In the genomic region with DNA sequence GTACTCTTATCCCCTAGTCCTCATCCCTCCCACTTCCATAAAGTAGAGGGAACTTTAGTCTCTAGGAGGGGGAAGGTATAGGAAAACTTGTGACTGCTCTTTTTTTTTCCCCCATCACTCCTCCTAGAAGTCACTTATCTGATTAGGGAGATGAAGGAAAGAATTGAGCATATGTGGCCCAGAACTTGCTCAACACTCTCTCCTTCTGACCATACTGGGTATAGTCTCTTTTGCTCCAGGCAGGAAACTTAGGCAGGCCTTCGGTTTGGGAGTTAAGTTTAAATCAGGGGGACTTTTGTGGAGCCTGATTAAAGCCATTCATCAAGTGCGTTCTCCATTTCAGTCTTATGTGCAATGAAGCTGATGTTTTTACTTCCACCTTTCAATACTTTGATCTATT, we compare ENCODE assay signal across 1 cellular context.
TF ChIP-seq lines count a peak whose summit lies in the region.

No MANE protein-coding gene starts in this region.

TF ChIP-seq in HepG2, 621 proteins besides CTCF, POLR2A, EP300 and RAD21:
- TF ChIP-seq MLLT10 (CRISPR knock-in tag; IDR thresholded peaks at IDR 0.05) (no peak), LBX2 (CRISPR knock-in tag; IDR thresholded peaks at IDR 0.05; ENCODE audit: borderline replicate concordance) (no peak), SIN3B (IDR thresholded peaks at IDR 0.05; ENCODE audit: low read length) (no peak), REL (CRISPR knock-in tag; conservative IDR thresholded peaks at IDR 0.05) (no peak), NFKBIZ (CRISPR knock-in tag; IDR thresholded peaks at IDR 0.05) (no peak), KDM3A (CRISPR knock-in tag; IDR thresholded peaks at IDR 0.05; ENCODE audit: low read depth) (no peak), ZNF207 (IDR thresholded peaks at IDR 0.05; ENCODE audit: borderline replicate concordance) (no peak), PRMT3 (CRISPR knock-in tag; IDR thresholded peaks at IDR 0.05; ENCODE audit: borderline replicate concordance, low read depth) (no peak), KDM6A (CRISPR knock-in tag; IDR thresholded peaks at IDR 0.05; ENCODE audit: low read depth) (no peak), ZFP90 (CRISPR knock-in tag; IDR thresholded peaks at IDR 0.05; ENCODE audit: borderline replicate concordance) (no peak), MZF1 (CRISPR knock-in tag; IDR thresholded peaks at IDR 0.05; ENCODE audit: borderline replicate concordance) (no peak), ZNF720 (CRISPR knock-in tag; IDR thresholded peaks at IDR 0.05) (no peak), PBX3 (CRISPR knock-in tag; IDR thresholded peaks at IDR 0.05; ENCODE audit: borderline replicate concordance) (no peak), KMT2A (CRISPR knock-in tag; IDR thresholded peaks at IDR 0.05) (no peak), TEF (CRISPR knock-in tag; IDR thresholded peaks at IDR 0.05) (no peak), ARHGAP35 (CRISPR knock-in tag; IDR thresholded peaks at IDR 0.05; ENCODE audit: borderline replicate concordance) (no peak)
- TF ChIP-seq, protein P1, sequence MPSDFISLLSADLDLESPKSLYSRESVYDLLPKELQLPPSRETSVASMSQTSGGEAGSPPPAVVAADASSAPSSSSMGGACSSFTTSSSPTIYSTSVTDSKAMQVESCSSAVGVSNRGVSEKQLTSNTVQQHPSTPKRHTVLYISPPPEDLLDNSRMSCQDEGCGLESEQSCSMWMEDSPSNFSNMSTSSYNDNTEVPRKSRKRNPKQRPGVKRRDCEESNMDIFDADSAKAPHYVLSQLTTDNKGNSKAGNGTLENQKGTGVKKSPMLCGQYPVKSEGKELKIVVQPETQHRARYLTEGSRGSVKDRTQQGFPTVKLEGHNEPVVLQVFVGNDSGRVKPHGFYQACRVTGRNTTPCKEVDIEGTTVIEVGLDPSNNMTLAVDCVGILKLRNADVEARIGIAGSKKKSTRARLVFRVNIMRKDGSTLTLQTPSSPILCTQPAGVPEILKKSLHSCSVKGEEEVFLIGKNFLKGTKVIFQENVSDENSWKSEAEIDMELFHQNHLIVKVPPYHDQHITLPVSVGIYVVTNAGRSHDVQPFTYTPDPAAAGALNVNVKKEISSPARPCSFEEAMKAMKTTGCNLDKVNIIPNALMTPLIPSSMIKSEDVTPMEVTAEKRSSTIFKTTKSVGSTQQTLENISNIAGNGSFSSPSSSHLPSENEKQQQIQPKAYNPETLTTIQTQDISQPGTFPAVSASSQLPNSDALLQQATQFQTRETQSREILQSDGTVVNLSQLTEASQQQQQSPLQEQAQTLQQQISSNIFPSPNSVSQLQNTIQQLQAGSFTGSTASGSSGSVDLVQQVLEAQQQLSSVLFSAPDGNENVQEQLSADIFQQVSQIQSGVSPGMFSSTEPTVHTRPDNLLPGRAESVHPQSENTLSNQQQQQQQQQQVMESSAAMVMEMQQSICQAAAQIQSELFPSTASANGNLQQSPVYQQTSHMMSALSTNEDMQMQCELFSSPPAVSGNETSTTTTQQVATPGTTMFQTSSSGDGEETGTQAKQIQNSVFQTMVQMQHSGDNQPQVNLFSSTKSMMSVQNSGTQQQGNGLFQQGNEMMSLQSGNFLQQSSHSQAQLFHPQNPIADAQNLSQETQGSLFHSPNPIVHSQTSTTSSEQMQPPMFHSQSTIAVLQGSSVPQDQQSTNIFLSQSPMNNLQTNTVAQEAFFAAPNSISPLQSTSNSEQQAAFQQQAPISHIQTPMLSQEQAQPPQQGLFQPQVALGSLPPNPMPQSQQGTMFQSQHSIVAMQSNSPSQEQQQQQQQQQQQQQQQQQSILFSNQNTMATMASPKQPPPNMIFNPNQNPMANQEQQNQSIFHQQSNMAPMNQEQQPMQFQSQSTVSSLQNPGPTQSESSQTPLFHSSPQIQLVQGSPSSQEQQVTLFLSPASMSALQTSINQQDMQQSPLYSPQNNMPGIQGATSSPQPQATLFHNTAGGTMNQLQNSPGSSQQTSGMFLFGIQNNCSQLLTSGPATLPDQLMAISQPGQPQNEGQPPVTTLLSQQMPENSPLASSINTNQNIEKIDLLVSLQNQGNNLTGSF (CRISPR knock-in tag; IDR thresholded peaks at IDR 0.05) = no peak
- TF ChIP-seq, protein P2, sequence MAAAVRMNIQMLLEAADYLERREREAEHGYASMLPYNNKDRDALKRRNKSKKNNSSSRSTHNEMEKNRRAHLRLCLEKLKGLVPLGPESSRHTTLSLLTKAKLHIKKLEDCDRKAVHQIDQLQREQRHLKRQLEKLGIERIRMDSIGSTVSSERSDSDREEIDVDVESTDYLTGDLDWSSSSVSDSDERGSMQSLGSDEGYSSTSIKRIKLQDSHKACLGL (CRISPR knock-in tag; IDR thresholded peaks at IDR 0.05) = no peak
- TF ChIP-seq, protein P3, sequence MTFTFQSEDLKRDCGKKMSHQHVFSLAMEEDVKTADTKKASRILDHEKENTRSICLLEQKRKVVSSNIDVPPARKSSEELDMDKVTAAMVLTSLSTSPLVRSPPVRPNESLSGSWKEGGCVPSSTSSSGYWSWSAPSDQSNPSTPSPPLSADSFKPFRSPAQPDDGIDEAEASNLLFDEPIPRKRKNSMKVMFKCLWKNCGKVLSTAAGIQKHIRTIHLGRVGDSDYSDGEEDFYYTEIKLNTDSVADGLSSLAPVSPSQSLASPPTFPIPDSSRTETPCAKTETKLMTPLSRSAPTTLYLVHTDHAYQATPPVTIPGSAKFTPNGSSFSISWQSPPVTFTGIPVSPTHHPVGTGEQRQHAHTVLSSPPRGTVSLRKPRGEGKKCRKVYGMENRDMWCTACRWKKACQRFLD (CRISPR knock-in tag; IDR thresholded peaks at IDR 0.05; ENCODE audit: borderline replicate concordance) = no peak
